ENCODE assay signal across 9 cellular contexts in genomic region chr16:83755391-83755790, GRCh38.
"Had no signal": no experiment of that assay in that cellular context is flagged by ENCODE, and none has a peak within 500 bp of the region (broad histone marks: within the 10 kb centered on the region; RNA-seq: fewer than 3 reads in every experiment).

No MANE protein-coding gene starts in this region.

- H3K27ac Mint-ChIP-seq: GM23338, H9 had no signal

- DNase-seq: H9, HCEC 1CT, IMR-90, KBM-7 had no signal

- H3K4me2 ChIP-seq: GM23338, KMS-11 had no signal

- H3K4me1 Mint-ChIP-seq: GM23338, H9 had no signal

- H3K4me3 ChIP-seq: GM23338 had no signal

- H3K4me3 Mint-ChIP-seq: GM23338, H9 had no signal

- H3K9ac ChIP-seq: KMS-11 had no signal

- H3K27ac ChIP-seq: HL-60, KMS-11 had no signal

- H2AFZ ChIP-seq: GM23338 had no signal

- ATAC-seq: GM23338 had no signal

- FAIRE-seq: H1, H54 had no signal
